In genomic region chr11:102452461-102453285, GRCh38 we compare ENCODE assay signal across 8 cellular contexts. TPM values are rescaled to one million over a fixed set of nuclear protein-coding genes. Genes with fewer than 3 reads are reported as not detected.
DNase-seq lines count a peak whose midpoint lies in the region; ATAC-seq and TF ChIP-seq lines count a peak whose summit lies in the region.

TSS of gene TMEM123 (minus strand) at chr11:102452765. CDS start at chr11:102452623, 142 bp downstream.

- H3K4me3 ChIP-seq in GM23338, result peak within 1 kb of the TSS; percentile 71
- H3K4me3 ChIP-seq in thoracic aorta, result peak within 1 kb of the TSS; percentile 87

- peak within 1 kb of the TSS; percentile 84 for H3K27ac ChIP-seq in GM23338 (ENCODE audit: low read depth)
- H3K27ac ChIP-seq in thoracic aorta, result peak within 1 kb of the TSS; percentile 64 to 76

- DNase-seq in GF-D8 (lab: John Stamatoyannopoulos, UW), result peak; percentile 99
- peak; percentile 87 for DNase-seq in GM23338 (ENCODE audit: low spot score)
- peak; percentile 69 for DNase-seq in LoVo (ENCODE audit: low spot score)
- DNase-seq in SKM-1 (lab: John Stamatoyannopoulos, UW; ENCODE audit: unreplicated experiment), result peak; percentile 89
- DNase-seq in glomerular visceral epithelial cell (ENCODE audit: extremely low spot score), result peak; percentile 77
- DNase-seq in osteocyte (ENCODE audit: extremely low spot score, unreplicated experiment), result peak; percentile 86
- DNase-seq in thoracic aorta (ENCODE audit: low spot score), result peak; percentile 40

- H3K4me1 Mint-ChIP-seq in GM23338 (peaks cover 52% of the 10 kb centered on the region), osteocyte (ENCODE audit: unreplicated experiment) (peaks cover 62% of the 10 kb centered on the region)
- peaks cover 77% of the 10 kb centered on the region for H3K4me1 Mint-ChIP-seq in activated naive CD4-positive, alpha-beta T cell treated with anti-CD3 and anti-CD28 coated beads, Interleukin-2, amount 50 U/mL, for 24 hours

- no peaks in the 10 kb centered on the region for H3K36me3 ChIP-seq in GM23338 (ENCODE audit: insufficient read depth)
- H3K36me3 ChIP-seq in thoracic aorta, result no peaks in the 10 kb centered on the region

- peaks cover 42% of the 10 kb centered on the region for H3K4me1 ChIP-seq in GM23338 (ENCODE audit: insufficient read depth)
- peaks cover 5 to 26% of the 10 kb centered on the region in 2 donors for H3K4me1 ChIP-seq in thoracic aorta (ENCODE audit: control insufficient read depth in 1 of 2, low read depth in 2 of 2)

- H3K27me3 Mint-ChIP-seq in GM23338 (ENCODE audit: insufficient read depth, low read depth, poor library complexity), result peaks cover 15% of the 10 kb centered on the region
- H3K27me3 Mint-ChIP-seq in activated naive CD4-positive, alpha-beta T cell treated with anti-CD3 and anti-CD28 coated beads, Interleukin-2, amount 50 U/mL, for 24 hours, result no peaks in the 10 kb centered on the region
- no peaks in the 10 kb centered on the region for H3K27me3 Mint-ChIP-seq in osteocyte (ENCODE audit: unreplicated experiment)

- H3K79me2 ChIP-seq in GM23338 (replicated peaks; ENCODE audit: insufficient read depth), result peaks cover 28% of the 10 kb centered on the region

- peaks cover 33% of the 10 kb centered on the region for H4K20me1 ChIP-seq in GM23338 (replicated peaks; ENCODE audit: insufficient read depth)

- no peaks in the 10 kb centered on the region for H3F3A ChIP-seq in GM23338 (replicated peaks; ENCODE audit: low read depth)

- H3K9me3 ChIP-seq in thoracic aorta, result no peaks in the 10 kb centered on the region

- peaks cover 49% of the 10 kb centered on the region for H3K27me3 ChIP-seq in GM23338 (ENCODE audit: insufficient read depth)
- H3K27me3 ChIP-seq in thoracic aorta (replicated peaks; ENCODE audit: insufficient read depth), result no peaks in the 10 kb centered on the region

- no peaks in the 10 kb centered on the region for H3K9me3 Mint-ChIP-seq in GM23338
- H3K9me3 Mint-ChIP-seq in activated naive CD4-positive, alpha-beta T cell treated with anti-CD3 and anti-CD28 coated beads, Interleukin-2, amount 50 U/mL, for 24 hours, result no peaks in the 10 kb centered on the region
- H3K9me3 Mint-ChIP-seq in osteocyte (ENCODE audit: unreplicated experiment), result no peaks in the 10 kb centered on the region

- ATAC-seq in GM23338 (peak; percentile 78), thoracic aorta (ENCODE audit: insufficient number of reproducible peaks, low FRiP score, low read depth) (peak; percentile 48)

- H3K27ac Mint-ChIP-seq in GM23338, result peak within 1 kb of the TSS; percentile 96
- peak within 1 kb of the TSS; percentile 98 for H3K27ac Mint-ChIP-seq in activated naive CD4-positive, alpha-beta T cell treated with anti-CD3 and anti-CD28 coated beads, Interleukin-2, amount 50 U/mL, for 24 hours
- peak within 1 kb of the TSS; percentile 97 for H3K27ac Mint-ChIP-seq in osteocyte (ENCODE audit: unreplicated experiment)

- H3K9me2 ChIP-seq in GM23338 (ENCODE audit: insufficient read depth), result no peaks in the 10 kb centered on the region

- peak within 1 kb of the TSS; percentile 91 for H3K4me3 Mint-ChIP-seq in GM23338
- H3K4me3 Mint-ChIP-seq in activated naive CD4-positive, alpha-beta T cell treated with anti-CD3 and anti-CD28 coated beads, Interleukin-2, amount 50 U/mL, for 24 hours, result peak within 1 kb of the TSS; percentile 94
- peak within 1 kb of the TSS; percentile 98 for H3K4me3 Mint-ChIP-seq in osteocyte (ENCODE audit: unreplicated experiment)

- TF ChIP-seq CTCF in GM23338 (conservative IDR thresholded peaks at IDR 0.05; ENCODE audit: low read depth in 2 of 2) (peak in 1 of 2 experiments; percentile 8; a peak in 1 of 4 replicates), osteocyte (IDR thresholded peaks at IDR 0.05) (no peak), thoracic aorta (IDR thresholded peaks at IDR 0.05) (no peak)

- H3K36me3 Mint-ChIP-seq in GM23338 (ENCODE audit: low read depth) (peaks cover 5% of the 10 kb centered on the region; the same call in 2 of the 3 replicates), osteocyte (ENCODE audit: unreplicated experiment) (peaks cover 3% of the 10 kb centered on the region)
- H3K36me3 Mint-ChIP-seq in activated naive CD4-positive, alpha-beta T cell treated with anti-CD3 and anti-CD28 coated beads, Interleukin-2, amount 50 U/mL, for 24 hours, result peaks cover 9% of the 10 kb centered on the region

- peak within 1 kb of the TSS; percentile 91 for H3K4me2 ChIP-seq in GM23338

- H2AFZ ChIP-seq in GM23338, result peak within 1 kb of the TSS; percentile 94

TF ChIP-seq in GM23338, 12 proteins besides CTCF, POLR2A, EP300 and RAD21:
- TF ChIP-seq ZNF331 (CRISPR knock-in tag; IDR thresholded peaks at IDR 0.05; ENCODE audit: low read depth), result no peak
- TF ChIP-seq POLR2AphosphoS5 (IDR thresholded peaks at IDR 0.05; ENCODE audit: low read depth), result peak; percentile 75

RNA-seq across cellular contexts. Expression of gene TMEM123, which starts in this region (rescaled TPM):
- 61.0 and 63.0 TPM in 2 replicates for total RNA-seq in GM23338 (2014; rRNA removed; shearing (Covaris generic))
- 37.6 and 44.1 TPM in 2 replicates for polyA plus RNA-seq in GM23338 (2016; fragmentation: Nextera tagmentation; extraction: Ambion mirVana)
- total RNA-seq in osteocyte (244 and 250 TPM in 2 replicates), thoracic aorta (10 to 100 TPM; 50.8 to 77.5 TPM)

Comparison
In these comparisons a context has a peak if more than half of its experiments do, and no peak if none do; other contexts are left out.
1. Peak in every context shown above with its lines: DNase-seq, ATAC-seq, H3K4me3 ChIP-seq and H3K27ac ChIP-seq.
2. DNase-seq: peak in every context shown above with its lines; median percentile 99 in GF-D8; 89 in SKM-1; 87 in GM23338; 86 in osteocyte; 77 in glomerular visceral epithelial cell; 69 in LoVo; 40 in thoracic aorta.